8 cellular contexts compared by ENCODE assay signal in the genomic region with DNA sequence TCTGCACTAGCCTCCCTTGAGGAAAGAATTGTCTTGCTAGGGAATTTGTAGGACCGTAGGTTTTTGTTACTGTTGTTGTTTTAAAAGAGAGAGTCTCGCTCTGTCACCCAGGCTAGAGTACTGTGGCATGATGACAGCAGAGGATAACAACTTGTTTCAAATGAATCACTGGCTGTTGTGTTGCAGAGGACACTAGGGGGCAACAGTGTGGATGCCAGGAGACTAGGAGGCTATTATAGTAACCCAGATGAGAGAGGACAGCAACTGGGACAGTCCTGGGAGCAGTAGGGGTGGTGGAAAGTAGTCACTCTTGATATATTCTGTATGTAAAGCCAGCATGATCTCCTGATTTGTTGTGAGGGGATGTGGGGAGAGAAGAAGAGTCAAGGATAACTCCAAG. TPM values are rescaled to one million over a fixed set of nuclear protein-coding genes. Genes with fewer than 3 reads are reported as not detected.
A peak's percentile ranks its signal among the peaks of the same experiment; 100 is the strongest.
DNase-seq lines count a peak whose midpoint lies in the region; ATAC-seq and TF ChIP-seq lines count a peak whose summit lies in the region.
"Had no signal": no experiment of that assay in that cellular context is flagged by ENCODE, and none has a peak within 500 bp of the region (broad histone marks: within the 10 kb centered on the region; RNA-seq: fewer than 3 reads in every experiment).

No MANE protein-coding gene starts in this region.

- no peak overlapping the region for H3K9ac ChIP-seq in SK-N-SH

- peaks cover 21% of the 10 kb centered on the region for H3K27me3 Mint-ChIP-seq in T-helper 17 cell

- TF ChIP-seq EP300 in SK-N-SH (IDR thresholded peaks at IDR 0.05; ENCODE audit: borderline replicate concordance in 1 of 2, low read depth in 1 of 2, low read length in 1 of 2) = no peak

- H3K4me1 Mint-ChIP-seq in T-helper 17 cell = no peaks in the 10 kb centered on the region

- H3F3A ChIP-seq in SK-N-SH (replicated peaks; ENCODE audit: insufficient read depth) = peaks cover 31% of the 10 kb centered on the region

- no peak overlapping the region for H3K4me3 Mint-ChIP-seq in T-helper 17 cell

- H3K9me3 ChIP-seq in SK-N-SH (no peaks in the 10 kb centered on the region), hepatocyte (ENCODE audit: low read depth) (no peaks in the 10 kb centered on the region), T-helper 17 cell (ENCODE audit: control insufficient read depth, low read length, poor library complexity, severe bottlenecking) (no peaks in the 10 kb centered on the region)

- H3K27ac ChIP-seq in SK-N-SH (ENCODE audit: low read depth in 2 of 2, low read length in 1 of 2) = peak overlapping the region in 1 of 2 experiments; percentile 99; a peak in 1 of 4 replicates
- H3K27ac ChIP-seq in hepatocyte = no peak overlapping the region
- H3K27ac ChIP-seq: VCaP had no signal

- no peaks in the 10 kb centered on the region for H3K79me2 ChIP-seq in SK-N-SH (ENCODE audit: insufficient read depth)
- no peaks in the 10 kb centered on the region for H3K79me2 ChIP-seq in hepatocyte

- POLR2A ChIA-PET in HEK293T (lab: Yijun Ruan, JAX) = no interaction called here
- POLR2A ChIA-PET in SK-N-SH (lab: Yijun Ruan, JAX) = no interaction called here

- H3K27ac Mint-ChIP-seq in T-helper 17 cell = no peak overlapping the region

- ATAC-seq in T-helper 17 cell = no peak

- CTCF ChIA-PET in HEK293T (lab: Yijun Ruan, JAX) (interaction anchor here (0.6 to 2.1 kb wide), 10 partner anchors 10 to 173 kb away, joined by 3 to 8 read pairs (median 4); no protein-coding TSS in a partner anchor), SK-N-SH (lab: Yijun Ruan, JAX) (interaction anchor here (0.7 to 6.4 kb wide), 5 partner anchors 9 to 116 kb away, joined by 3 to 28 read pairs (median 4); no protein-coding TSS in a partner anchor)

- TF ChIP-seq RAD21 in SK-N-SH (IDR thresholded peaks at IDR 0.05; ENCODE audit: low read length) = peak; percentile 38; the same call in 1 of the 2 replicates

- WGBS in SK-N-SH (ENCODE audit: low lambda C conversion rate) = 69% methylated on average over 2 of the region's 2 CpGs
- WGBS in hepatocyte (ENCODE audit: low lambda C conversion rate, missing lambda C conversion rate) = 79% methylated on average over 2 of the region's 2 CpGs

- H3K4me1 ChIP-seq in SK-N-SH (ENCODE audit: control insufficient read depth in 1 of 2, insufficient read depth in 2 of 2, low read depth in 1 of 2, low read length in 1 of 2) (peaks cover 0 to 36% of the 10 kb centered on the region in 2 experiments; a peak in 3 of 4 replicates), hepatocyte (ENCODE audit: insufficient read depth) (peaks cover 16% of the 10 kb centered on the region)

- H3K27me3 ChIP-seq in SK-N-SH (ENCODE audit: insufficient read depth) = no peaks in the 10 kb centered on the region
- no peaks in the 10 kb centered on the region for H3K27me3 ChIP-seq in hepatocyte

- no peaks in the 10 kb centered on the region for H3K36me3 Mint-ChIP-seq in T-helper 17 cell (ENCODE audit: low read depth)

- no peak overlapping the region for H2AFZ ChIP-seq in SK-N-SH (ENCODE audit: low read depth)
- H2AFZ ChIP-seq in hepatocyte = no peak overlapping the region

- DNase-seq in HEK293T (ENCODE audit: extremely low spot score) (peak; percentile 70), SK-N-SH (no peak), hepatocyte (ENCODE audit: low spot score) (peak; percentile 16), GOT3 (lab: John Stamatoyannopoulos, UW) (no peak), T-helper 17 cell (no peak), cerebellum (ENCODE audit: low spot score) (no peak)

- peak; percentile 59 for TF ChIP-seq CTCF in GM12872 (IDR thresholded peaks at IDR 0.05; ENCODE audit: insufficient read depth, low read depth, low read length)
- TF ChIP-seq CTCF in SK-N-SH (IDR thresholded peaks at IDR 0.05) = peak; percentile 67
- peak; percentile 22 for TF ChIP-seq CTCF in hepatocyte (IDR thresholded peaks at IDR 0.05; ENCODE audit: poor library complexity)

- no peak overlapping the region for H3K4me2 ChIP-seq in SK-N-SH
- H3K4me2 ChIP-seq in hepatocyte = no peak overlapping the region

- H3K9me2 ChIP-seq in SK-N-SH (no peaks in the 10 kb centered on the region), hepatocyte (replicated peaks; ENCODE audit: insufficient read depth) (no peaks in the 10 kb centered on the region)

- H4K20me1 ChIP-seq in SK-N-SH (ENCODE audit: insufficient read depth) (no peaks in the 10 kb centered on the region), hepatocyte (ENCODE audit: insufficient read depth, poor library complexity, severe bottlenecking) (no peaks in the 10 kb centered on the region)

- H3K36me3 ChIP-seq in SK-N-SH (replicated peaks in 1 of 2; ENCODE audit: control insufficient read depth in 1 of 2, insufficient read depth in 2 of 2, low read length in 1 of 2) = no peaks in the 10 kb centered on the region
- no peaks in the 10 kb centered on the region for H3K36me3 ChIP-seq in hepatocyte (replicated peaks; ENCODE audit: insufficient read depth, low read depth)

- H3K4me3 ChIP-seq in SK-N-SH (ENCODE audit: low read depth in 2 of 2, low read length in 1 of 2) (no peak overlapping the region), hepatocyte (no peak overlapping the region)

TF ChIP-seq in HEK293T, 16 proteins besides CTCF, POLR2A, EP300 and RAD21:
- TF ChIP-seq L3MBTL2 (conservative IDR thresholded peaks at IDR 0.05) = no peak
- TF ChIP-seq LEF1 (IDR thresholded peaks at IDR 0.05; ENCODE audit: borderline replicate concordance) = no peak
- no peak for TF ChIP-seq NFRKB (IDR thresholded peaks at IDR 0.05)
- TF ChIP-seq FOXM1 (IDR thresholded peaks at IDR 0.05; ENCODE audit: borderline replicate concordance) = no peak
- no peak for TF ChIP-seq HDGF (IDR thresholded peaks at IDR 0.05; ENCODE audit: borderline replicate concordance)
- TF ChIP-seq BHLHE40 (IDR thresholded peaks at IDR 0.05; ENCODE audit: borderline replicate concordance) = no peak
- TF ChIP-seq TARDBP (IDR thresholded peaks at IDR 0.05) = no peak
- no peak for TF ChIP-seq CTBP1 (IDR thresholded peaks at IDR 0.05; ENCODE audit: borderline replicate concordance)
- no peak for TF ChIP-seq ARNT (IDR thresholded peaks at IDR 0.05)
- no peak for TF ChIP-seq SP1 (IDR thresholded peaks at IDR 0.05)
TF ChIP-seq in HEK293T: peak in this region for 0.

TF ChIP-seq in SK-N-SH, 30 proteins besides CTCF, POLR2A, EP300 and RAD21:
- TF ChIP-seq RFX5 (IDR thresholded peaks at IDR 0.05; ENCODE audit: low read length) = no peak
- TF ChIP-seq JUND (IDR thresholded peaks at IDR 0.05) = no peak
- no peak for TF ChIP-seq CHD2 (IDR thresholded peaks at IDR 0.05; ENCODE audit: low read length, partially characterized antibody)
- TF ChIP-seq SMC3 (IDR thresholded peaks at IDR 0.05; ENCODE audit: low read depth, low read length) = peak; percentile 28; the same call in 1 of the 2 replicates
- no peak for TF ChIP-seq FOSL2 (IDR thresholded peaks at IDR 0.05; ENCODE audit: borderline replicate concordance, low read depth)
- no peak for TF ChIP-seq MXI1 (IDR thresholded peaks at IDR 0.05; ENCODE audit: low read depth, low read length)
- TF ChIP-seq FOXM1 (IDR thresholded peaks at IDR 0.05; ENCODE audit: low read depth) = no peak
- no peak for TF ChIP-seq TEAD4 (IDR thresholded peaks at IDR 0.05; ENCODE audit: borderline replicate concordance, insufficient read depth)
- TF ChIP-seq GATA2 (CRISPR knock-in tag; IDR thresholded peaks at IDR 0.05) = no peak

RNA-seq across cellular contexts. Expression of a gene that starts 41.8 kb away (rescaled TPM):
- polyA plus RNA-seq in SK-N-SH (2012; rRNA removed) = 9.4 and 10.5 TPM in 2 replicates
- polyA plus RNA-seq in SK-N-SH (2012; cell fraction: cytosol; rRNA removed) = 6.9 and 7.5 TPM in 2 replicates
- polyA plus RNA-seq in SK-N-SH (2012; cell fraction: nucleus; rRNA removed) = 14.6 and 14.9 TPM in 2 replicates
- total RNA-seq in hepatocyte = 18.9 and 19.1 TPM in 2 replicates
- polyA plus RNA-seq in hepatocyte = 8.4 and 14.1 TPM in 2 replicates
- not detected for total RNA-seq in T-helper 17 cell
- total RNA-seq in cerebellum = 65.4 TPM

RNA-seq across cellular contexts. Expression of a gene that starts 51.0 kb away (rescaled TPM):
- polyA plus RNA-seq in SK-N-SH (2012; rRNA removed) = 0.05 TPM in 1 of 2 replicates, not detected in the other
- polyA plus RNA-seq in SK-N-SH (2012; cell fraction: cytosol; rRNA removed) = 0.01 and 0.03 TPM in 2 replicates
- polyA plus RNA-seq in SK-N-SH (2012; cell fraction: nucleus; rRNA removed) = 0.02 TPM in 1 of 2 replicates, not detected in the other
- 0.08 TPM in 1 of 2 replicates, not detected in the other for total RNA-seq in hepatocyte
- not detected in 2 replicates for polyA plus RNA-seq in hepatocyte
- total RNA-seq in T-helper 17 cell = not detected
- not detected for total RNA-seq in cerebellum

Comparison
In these comparisons a context has a peak if more than half of its experiments do, and no peak if none do; other contexts are left out.
1. DNase-seq: peak in HEK293T (single experiment) and hepatocyte (single experiment); none in SK-N-SH (single experiment), GOT3 (single experiment), T-helper 17 cell (0 of 3) and cerebellum (single experiment).
2. RNA of a gene that starts 41.8 kb away (total RNA-seq): 65.4 TPM in cerebellum (single experiment) and 18.9 to 19.1 TPM in hepatocyte; not detected in T-helper 17 cell; every median in the first group is over 10 times any median in the second.
3. Peak in every context shown above with its lines, with median percentiles within 50 percentile points of each other: CTCF ChIP-seq.